ENCODE assay signal across 9 cellular contexts in genomic region chr7:5591547-5591899, GRCh38. TPM values are rescaled to one million over a fixed set of nuclear protein-coding genes. Genes with fewer than 3 reads are reported as not detected.
DNase-seq lines count a peak whose midpoint lies in the region; ATAC-seq, FAIRE-seq and TF ChIP-seq lines count a peak whose summit lies in the region.
"Had no signal": no experiment of that assay in that cellular context is flagged by ENCODE, and none has a peak within 500 bp of the region (broad histone marks: within the 10 kb centered on the region; RNA-seq: fewer than 3 reads in every experiment).

No MANE protein-coding gene starts in this region.

- ATAC-seq in SK-N-SH treated with all-trans-retinoic acid at 6 μM for 48 hours = peak; percentile 61
- ATAC-seq in gastroesophageal sphincter = no peak
- ATAC-seq in GM18858 (IDR thresholded peaks at IDR 0.05; ENCODE audit: unreplicated experiment) = no peak
- ATAC-seq in GM21423 (IDR thresholded peaks at IDR 0.05; ENCODE audit: unreplicated experiment) = no peak

- H3K4me3 ChIP-seq in fibroblast of pulmonary artery (replicated peaks; ENCODE audit: low read depth, low read length) (no peak overlapping the region), spleen (no peak overlapping the region), gastroesophageal sphincter (no peak overlapping the region)

- peaks cover 0 to 55% (median 38%) of the 10 kb centered on the region in 7 donors for H3K27me3 ChIP-seq in spleen (replicated peaks in 1 of 7)
- H3K27me3 ChIP-seq in gastroesophageal sphincter = peaks cover 35% of the 10 kb centered on the region

- H3K27ac ChIP-seq in spleen (peak overlapping the region in 5 of 8 donors; percentile 24 to 78 (median 77)), gastroesophageal sphincter (peak overlapping the region in 2 of 4 donors; percentile 23 to 41)

- TF ChIP-seq POLR2A in spleen (IDR thresholded peaks at IDR 0.05) = no peak
- no peak for TF ChIP-seq POLR2A in gastroesophageal sphincter (IDR thresholded peaks at IDR 0.05)

- no peaks in the 10 kb centered on the region for H3K9me3 ChIP-seq in spleen
- H3K9me3 ChIP-seq in gastroesophageal sphincter = no peaks in the 10 kb centered on the region

- peak; percentile 9 for FAIRE-seq in GM18507 (lab: Jason Lieb, UNC)

- intact Hi-C loops in spleen (cut with DNase I; ENCODE audit: low total_unique reads) = no loop called here

- TF ChIP-seq CTCF in fibroblast of pulmonary artery (IDR thresholded peaks at IDR 0.05; ENCODE audit: low read length, missing control alignments) (no peak), spleen (IDR thresholded peaks at IDR 0.05 in 8 of 11, conservative IDR thresholded peaks at IDR 0.05 in 3 of 11) (no peak), gastroesophageal sphincter (IDR thresholded peaks at IDR 0.05) (no peak)

- H3K36me3 ChIP-seq in spleen (no peaks in the 10 kb centered on the region), gastroesophageal sphincter (no peaks in the 10 kb centered on the region)

- TF ChIP-seq EP300 in gastroesophageal sphincter (IDR thresholded peaks at IDR 0.05) = no peak

- peaks cover 26 to 66% (median 54%) of the 10 kb centered on the region in 6 donors for H3K4me1 ChIP-seq in spleen
- peaks cover 0 to 53% (median 35%) of the 10 kb centered on the region in 3 donors for H3K4me1 ChIP-seq in gastroesophageal sphincter

- no peak for DNase-seq in GM18507 (ENCODE audit: extremely low spot score, insufficient read length, low read depth)
- peak; percentile 82 for DNase-seq in fibroblast of pulmonary artery (ENCODE audit: low read depth)
- DNase-seq in spleen = no peak
- DNase-seq in activated CD8-positive, alpha-beta memory T cell treated with anti-CD3 and anti-CD28 coated beads for 24 hours = no peak
- DNase-seq: activated CD4-positive, alpha-beta T cell treated with anti-CD3 and anti-CD28 coated beads for 48 hours had no signal

- WGBS in spleen, 5 donors = 15 to 41% (median 19%) methylated on average over 10 of the region's 10 CpGs
- no CpG with 5 or more reads among the region's 10 CpGs for WGBS in gastroesophageal sphincter (ENCODE audit: low coverage in 1 of 2), 2 donors

TF ChIP-seq in SK-N-SH treated with all-trans-retinoic acid at 6 μM for 48 hours, 23 proteins besides CTCF, POLR2A, EP300 and RAD21:
- TF ChIP-seq GLIS3 (CRISPR knock-in tag; IDR thresholded peaks at IDR 0.05) (peak; percentile 16; the same call in 1 of the 2 replicates), TSHZ2 (CRISPR knock-in tag; IDR thresholded peaks at IDR 0.05) (no peak), PATZ1 (CRISPR knock-in tag; IDR thresholded peaks at IDR 0.05; ENCODE audit: borderline replicate concordance) (0 out of 2 replicates have a peak, but pooled peaks have one; percentile 24), ZFP3 (CRISPR knock-in tag; IDR thresholded peaks at IDR 0.05) (no peak), ISL1 (CRISPR knock-in tag; IDR thresholded peaks at IDR 0.05) (no peak)

RNA-seq across cellular contexts. Expression of gene FSCN1, which starts 1.1 kb away (rescaled TPM):
- total RNA-seq in spleen = 100 to 1,000 TPM in 4 of 7 donors, 10 to 100 TPM in 3; 63.8 to 162 (median 101) TPM
- polyA plus RNA-seq in spleen = 10 to 100 TPM; 31.9 to 72.1 (median 33.5) TPM
- total RNA-seq in gastroesophageal sphincter = 10 to 100 TPM in 3 of 4 donors, 1 to 10 TPM in 1; 6.5 to 32.0 (median 26.3) TPM
